Comparison of ENCODE assay signal across 1 cellular context in genomic region chr13:43874512-43875092, GRCh38.
TF ChIP-seq lines count a peak whose summit lies in the region.

No MANE protein-coding gene starts in this region.

TF ChIP-seq in HepG2, 621 proteins besides CTCF, POLR2A, EP300 and RAD21 (continued from another document):
- TF ChIP-seq TFDP1 (CRISPR knock-in tag; IDR thresholded peaks at IDR 0.05; ENCODE audit: borderline replicate concordance) (no peak), HES4 (CRISPR knock-in tag; IDR thresholded peaks at IDR 0.05; ENCODE audit: borderline replicate concordance) (no peak), ZNF552 (CRISPR knock-in tag; IDR thresholded peaks at IDR 0.05; ENCODE audit: borderline replicate concordance) (no peak), MYNN (CRISPR knock-in tag; IDR thresholded peaks at IDR 0.05; ENCODE audit: low read depth) (no peak), JUN (CRISPR knock-in tag; IDR thresholded peaks at IDR 0.05) (no peak), MTA1 (CRISPR knock-in tag; IDR thresholded peaks at IDR 0.05; ENCODE audit: borderline replicate concordance) (no peak), FOXO4 (CRISPR knock-in tag; conservative IDR thresholded peaks at IDR 0.05) (no peak), CEBPB (IDR thresholded peaks at IDR 0.05; ENCODE audit: borderline replicate concordance, low read depth, low read length) (peak; percentile 84), ZNF354B (CRISPR knock-in tag; IDR thresholded peaks at IDR 0.05) (no peak), HIVEP1 (CRISPR knock-in tag; IDR thresholded peaks at IDR 0.05) (no peak), HIC2 (CRISPR knock-in tag; IDR thresholded peaks at IDR 0.05; ENCODE audit: low read depth) (no peak), SKI (IDR thresholded peaks at IDR 0.05; ENCODE audit: partially characterized antibody) (no peak), MAFK (conservative IDR thresholded peaks at IDR 0.05 in 1 of 2, IDR thresholded peaks at IDR 0.05 in 1 of 2; ENCODE audit: low read length in 2 of 2) (peak in 1 of 2 experiments; percentile 44; a peak in 2 of 4 replicates)
